Comparison of ENCODE assay signal across 1 cellular context in the genomic region with DNA sequence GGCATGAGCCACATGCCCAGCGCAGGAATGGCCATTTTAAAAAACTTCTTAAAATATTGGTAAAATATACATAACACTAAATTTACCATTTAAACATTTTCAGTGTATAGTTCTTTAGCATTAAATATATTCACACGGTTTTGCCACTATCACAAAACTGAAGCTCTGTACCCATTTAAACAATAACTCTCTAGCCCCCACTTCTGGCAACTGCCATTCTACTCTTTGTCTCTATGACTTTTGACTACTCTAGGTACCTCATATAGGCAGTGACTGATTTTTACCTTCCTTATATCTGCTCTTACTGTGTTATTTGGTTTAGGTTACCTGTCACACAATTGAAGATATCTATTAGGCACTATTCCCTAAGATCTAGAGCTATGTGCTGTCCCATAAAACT.
TF ChIP-seq lines count a peak whose summit lies in the region.

No MANE protein-coding gene starts in this region.

TF ChIP-seq in HepG2, 621 proteins besides CTCF, POLR2A, EP300 and RAD21 (continued from another document):
- TF ChIP-seq, protein P1, sequence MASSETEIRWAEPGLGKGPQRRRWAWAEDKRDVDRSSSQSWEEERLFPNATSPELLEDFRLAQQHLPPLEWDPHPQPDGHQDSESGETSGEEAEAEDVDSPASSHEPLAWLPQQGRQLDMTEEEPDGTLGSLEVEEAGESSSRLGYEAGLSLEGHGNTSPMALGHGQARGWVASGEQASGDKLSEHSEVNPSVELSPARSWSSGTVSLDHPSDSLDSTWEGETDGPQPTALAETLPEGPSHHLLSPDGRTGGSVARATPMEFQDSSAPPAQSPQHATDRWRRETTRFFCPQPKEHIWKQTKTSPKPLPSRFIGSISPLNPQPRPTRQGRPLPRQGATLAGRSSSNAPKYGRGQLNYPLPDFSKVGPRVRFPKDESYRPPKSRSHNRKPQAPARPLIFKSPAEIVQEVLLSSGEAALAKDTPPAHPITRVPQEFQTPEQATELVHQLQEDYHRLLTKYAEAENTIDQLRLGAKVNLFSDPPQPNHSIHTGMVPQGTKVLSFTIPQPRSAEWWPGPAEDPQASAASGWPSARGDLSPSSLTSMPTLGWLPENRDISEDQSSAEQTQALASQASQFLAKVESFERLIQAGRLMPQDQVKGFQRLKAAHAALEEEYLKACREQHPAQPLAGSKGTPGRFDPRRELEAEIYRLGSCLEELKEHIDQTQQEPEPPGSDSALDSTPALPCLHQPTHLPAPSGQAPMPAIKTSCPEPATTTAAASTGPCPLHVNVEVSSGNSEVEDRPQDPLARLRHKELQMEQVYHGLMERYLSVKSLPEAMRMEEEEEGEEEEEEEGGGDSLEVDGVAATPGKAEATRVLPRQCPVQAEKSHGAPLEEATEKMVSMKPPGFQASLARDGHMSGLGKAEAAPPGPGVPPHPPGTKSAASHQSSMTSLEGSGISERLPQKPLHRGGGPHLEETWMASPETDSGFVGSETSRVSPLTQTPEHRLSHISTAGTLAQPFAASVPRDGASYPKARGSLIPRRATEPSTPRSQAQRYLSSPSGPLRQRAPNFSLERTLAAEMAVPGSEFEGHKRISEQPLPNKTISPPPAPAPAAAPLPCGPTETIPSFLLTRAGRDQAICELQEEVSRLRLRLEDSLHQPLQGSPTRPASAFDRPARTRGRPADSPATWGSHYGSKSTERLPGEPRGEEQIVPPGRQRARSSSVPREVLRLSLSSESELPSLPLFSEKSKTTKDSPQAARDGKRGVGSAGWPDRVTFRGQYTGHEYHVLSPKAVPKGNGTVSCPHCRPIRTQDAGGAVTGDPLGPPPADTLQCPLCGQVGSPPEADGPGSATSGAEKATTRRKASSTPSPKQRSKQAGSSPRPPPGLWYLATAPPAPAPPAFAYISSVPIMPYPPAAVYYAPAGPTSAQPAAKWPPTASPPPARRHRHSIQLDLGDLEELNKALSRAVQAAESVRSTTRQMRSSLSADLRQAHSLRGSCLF (CRISPR knock-in tag; IDR thresholded peaks at IDR 0.05; ENCODE audit: borderline replicate concordance), result no peak
- 0 out of 2 replicates have a peak, but pooled peaks have one; percentile 16 for TF ChIP-seq ZNF629 (CRISPR knock-in tag; conservative IDR thresholded peaks at IDR 0.05)
- TF ChIP-seq ZNF777 (CRISPR knock-in tag; IDR thresholded peaks at IDR 0.05), result no peak
- TF ChIP-seq THAP11 (CRISPR knock-in tag; IDR thresholded peaks at IDR 0.05), result peak; percentile 36; the same call in 1 of the 2 replicates
- no peak for TF ChIP-seq ZFY (CRISPR knock-in tag; IDR thresholded peaks at IDR 0.05)
- TF ChIP-seq, protein P2, sequence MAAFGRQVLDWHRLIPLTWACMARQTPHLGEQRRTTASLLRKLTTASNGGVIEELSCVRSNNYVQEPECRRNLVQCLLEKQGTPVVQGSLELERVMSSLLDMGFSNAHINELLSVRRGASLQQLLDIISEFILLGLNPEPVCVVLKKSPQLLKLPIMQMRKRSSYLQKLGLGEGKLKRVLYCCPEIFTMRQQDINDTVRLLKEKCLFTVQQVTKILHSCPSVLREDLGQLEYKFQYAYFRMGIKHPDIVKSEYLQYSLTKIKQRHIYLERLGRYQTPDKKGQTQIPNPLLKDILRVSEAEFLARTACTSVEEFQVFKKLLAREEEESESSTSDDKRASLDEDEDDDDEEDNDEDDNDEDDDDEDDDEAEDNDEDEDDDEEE (CRISPR knock-in tag; IDR thresholded peaks at IDR 0.05), result no peak
- no peak for TF ChIP-seq MIER3 (CRISPR knock-in tag; IDR thresholded peaks at IDR 0.05; ENCODE audit: borderline replicate concordance)
TF ChIP-seq in HepG2: peak in this region for 3.
